In the genomic region with DNA sequence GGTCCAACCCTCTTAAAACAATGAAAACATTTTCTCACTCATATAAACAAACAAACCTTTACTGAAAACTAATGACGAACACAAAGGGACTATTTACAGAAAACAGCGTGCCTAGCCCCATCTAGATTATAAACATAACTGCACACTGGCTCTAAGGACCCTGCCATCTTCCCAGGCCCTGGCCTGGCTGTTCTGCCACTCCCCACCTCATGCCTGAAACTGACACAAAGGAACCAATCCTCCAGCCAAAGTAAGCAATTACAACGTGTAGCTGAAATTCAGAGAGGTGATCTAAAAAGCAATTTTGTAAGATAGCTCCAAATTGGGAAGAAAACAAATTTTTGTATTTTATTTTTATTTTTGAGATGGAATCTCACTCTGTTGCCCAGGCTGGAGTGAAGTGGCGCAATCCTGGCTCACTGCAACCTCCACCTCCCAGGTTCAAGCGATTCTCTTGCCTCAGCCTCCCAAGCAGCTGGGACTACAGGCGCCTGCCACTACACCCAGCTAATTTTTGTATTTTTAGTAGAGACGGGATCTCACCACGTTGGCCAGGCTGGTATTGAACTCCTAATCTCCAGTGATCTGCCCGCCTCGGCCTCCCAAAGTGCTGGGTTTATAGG, we compare ENCODE assay signal across 14 cellular contexts. TPM values are rescaled to one million over a fixed set of nuclear protein-coding genes. Genes with fewer than 3 reads are reported as not detected.
A peak's percentile ranks its signal among the peaks of the same experiment; 100 is the strongest.
DNase-seq lines count a peak whose midpoint lies in the region; ATAC-seq, FAIRE-seq and TF ChIP-seq lines count a peak whose summit lies in the region.
"Had no signal": no experiment of that assay in that cellular context is flagged by ENCODE, and none has a peak within 500 bp of the region (broad histone marks: within the 10 kb centered on the region; RNA-seq: fewer than 3 reads in every experiment).

No MANE protein-coding gene starts in this region.

- in situ Hi-C loops in K562 (cut with MboI), result no loop called here

- no peaks in the 10 kb centered on the region for H3K36me3 ChIP-seq in right atrium auricular region
- peaks cover 14% of the 10 kb centered on the region; the same call in 2 of the 3 replicates for H3K36me3 ChIP-seq in K562 (ENCODE audit: control insufficient read depth, insufficient read depth, low read length)
- no peaks in the 10 kb centered on the region for H3K36me3 ChIP-seq in urinary bladder (ENCODE audit: insufficient read depth)

- TF ChIP-seq RAD21 in K562 (CRISPR knock-in tag; conservative IDR thresholded peaks at IDR 0.05 in 1 of 2, IDR thresholded peaks at IDR 0.05 in 1 of 2), result no peak

- WGBS in K562 (ENCODE audit: insufficient coverage, low coverage, missing lambda C conversion rate), result 71% methylated on average over 10 of the region's 10 CpGs
- WGBS in urinary bladder, result 74% methylated on average over 10 of the region's 10 CpGs

- CTCF ChIA-PET in K562 (lab: Yijun Ruan, JAX; ENCODE audit: low intra/inter-chr PET ratio), result no interaction called here

- H2AFZ ChIP-seq in K562 (ENCODE audit: low read depth, low read length), result no peak overlapping the region

- H3K4me1 ChIP-seq in right atrium auricular region (peaks cover 0 to 85% of the 10 kb centered on the region in 2 donors), K562 (replicated peaks in 1 of 2; ENCODE audit: control insufficient read depth in 2 of 2, insufficient read depth in 2 of 2, low read length in 2 of 2) (peaks cover 4 to 17% of the 10 kb centered on the region in 2 experiments; a peak in 4 of 5 replicates), urinary bladder (ENCODE audit: insufficient read depth) (no peaks in the 10 kb centered on the region)

- TF ChIP-seq EP300 in K562 (IDR thresholded peaks at IDR 0.05; ENCODE audit: low read length), result no peak

- H4K20me1 ChIP-seq in K562 (replicated peaks; ENCODE audit: control insufficient read depth, insufficient read depth, low read length), result peaks cover 35% of the 10 kb centered on the region

- no peak for TF ChIP-seq CTCF in right atrium auricular region (IDR thresholded peaks at IDR 0.05)
- no peak for TF ChIP-seq CTCF in K562 (IDR thresholded peaks at IDR 0.05 in 2 of 3, conservative IDR thresholded peaks at IDR 0.05 in 1 of 3; ENCODE audit: insufficient read depth in 2 of 3, low read depth in 1 of 3, low read length in 3 of 3)
- TF ChIP-seq CTCF in natural killer cell (IDR thresholded peaks at IDR 0.05), result no peak

- peak overlapping the region; percentile 77 to 87 for H3K27ac Mint-ChIP-seq in natural killer cell

- POLR2A ChIA-PET in K562 (lab: Yijun Ruan, JAX), result interaction anchor here (0.6 to 1.1 kb wide), 3 partner anchors 10 to 207 kb away, joined by 3 read pairs; no protein-coding TSS in a partner anchor

- intact Hi-C loops in cardiac septum (cut with DNase I), result no loop called here
- intact Hi-C loops in K562 (cut with micrococcal nuclease), result no loop called here
- intact Hi-C loops in natural killer cell (cut with micrococcal nuclease), result no loop called here

- H3K4me3 Mint-ChIP-seq in natural killer cell, result no peak overlapping the region

- BruUV-seq in K562 (replicated peaks; lab: Mats Ljungman, UMichigan), result no TSS peak

- no peak overlapping the region for H3K4me2 ChIP-seq in K562 (ENCODE audit: insufficient read depth, low read length)

- H3K9me3 ChIP-seq in right atrium auricular region (no peaks in the 10 kb centered on the region), K562 (replicated peaks; ENCODE audit: control insufficient read depth, insufficient read depth, low read depth, low read length) (no peaks in the 10 kb centered on the region)
- H3K9me3 ChIP-seq: psoas muscle had no signal

- H3K27me3 Mint-ChIP-seq in natural killer cell (ENCODE audit: low read depth in 2 of 2), result no peaks in the 10 kb centered on the region

- TF ChIP-seq POLR2A in K562 (conservative IDR thresholded peaks at IDR 0.05), result no peak

- ATAC-seq in K562 (no peak), natural killer cell (no peak), GM18519 (IDR thresholded peaks at IDR 0.05; ENCODE audit: low FRiP score, unreplicated experiment) (no peak)
- ATAC-seq: psoas muscle had no signal

- no peak overlapping the region for H3K9ac ChIP-seq in K562 (ENCODE audit: insufficient read depth in 1 of 2, low read depth in 2 of 2, low read length in 2 of 2)

- H3K27me3 ChIP-seq in right atrium auricular region, result no peaks in the 10 kb centered on the region
- H3K27me3 ChIP-seq in K562 (ENCODE audit: control insufficient read depth in 2 of 2, insufficient read depth in 2 of 2, low read length in 2 of 2), result no peaks in the 10 kb centered on the region

- peaks cover 77 to 88% of the 10 kb centered on the region in 2 donors for H3K4me1 Mint-ChIP-seq in natural killer cell

- peaks cover 76% of the 10 kb centered on the region for H3K79me2 ChIP-seq in K562 (ENCODE audit: control insufficient read depth, insufficient read depth, low read length)

- no peaks in the 10 kb centered on the region for H3K36me3 Mint-ChIP-seq in natural killer cell

- no peaks in the 10 kb centered on the region for H3K9me3 Mint-ChIP-seq in natural killer cell

- DNase-seq in right atrium auricular region (ENCODE audit: low spot score) (no peak), cardiac septum (ENCODE audit: low spot score) (no peak), K562 (ENCODE audit: extremely low read depth in 1 of 4, low spot score in 3 of 4) (no peak), natural killer cell (no peak), AG08396 (ENCODE audit: low spot score) (no peak), A172 (ENCODE audit: low spot score) (no peak)
- DNase-seq: foreskin melanocyte, NCI-H1930, psoas muscle had no signal

- H3K27ac ChIP-seq in right atrium auricular region, result peak overlapping the region; percentile 18 to 59
- H3K27ac ChIP-seq in K562 (ENCODE audit: extremely low read depth, low read depth, low read length), result no peak overlapping the region
- H3K27ac ChIP-seq in urinary bladder (ENCODE audit: low read depth), result peak overlapping the region; percentile 48

- no peak for FAIRE-seq in K562 (lab: Jason Lieb, UNC)
- FAIRE-seq: colon, D721Med, TTC549 had no signal

- peaks cover 9% of the 10 kb centered on the region for H3K9me1 ChIP-seq in K562 (ENCODE audit: control insufficient read depth, insufficient read depth, low read length)

- H3K4me3 ChIP-seq in right atrium auricular region (no peak overlapping the region), K562 (no peak overlapping the region), urinary bladder (ENCODE audit: low read depth, low read length) (no peak overlapping the region)
- H3K4me3 ChIP-seq: psoas muscle had no signal

TF ChIP-seq in K562, 482 proteins besides CTCF, POLR2A, EP300 and RAD21:
- no peak for TF ChIP-seq ZNF668 (CRISPR knock-in tag; IDR thresholded peaks at IDR 0.05)
- 0 out of 2 replicates have a peak, but pooled peaks have one; percentile 38 for TF ChIP-seq CEBPB (tag; IDR thresholded peaks at IDR 0.05)

RNA-seq across cellular contexts. Expression of a gene that starts 40.8 kb away (rescaled TPM):
- total RNA-seq in right atrium auricular region (100 to 1,000 TPM in 1 of 2 donors, 10 to 100 TPM in 1; 87.8 to 122 TPM), cardiac septum (213 TPM), K562 (2014; rRNA removed) (57.6 and 83.6 TPM in 2 replicates), K562 (2014; rRNA removed; fragmentation: Illumina TruSeq; extraction: Trizol) (131 and 133 TPM in 2 replicates), K562 (2015; rRNA removed; fragmentation: Illumina TruSeq; extraction: Trizol) (147 and 148 TPM in 2 replicates), K562 (2021) (237 and 241 TPM in 2 replicates), natural killer cell (100 to 1,000 TPM; 369 to 393 (median 375) TPM), urinary bladder (77.1 TPM)
- total RNA-seq in K562 (2011; cell fraction: chromatin; rRNA removed; ENCODE audit: low replicate concordance), result 58.6 and 64.0 TPM in 2 replicates
- 43.2 and 43.8 TPM in 2 replicates for total RNA-seq in K562 (2011; cell fraction: nucleolus; rRNA removed)
- total RNA-seq in K562 (2011; cell fraction: nucleoplasm; rRNA removed), result 40.0 and 41.2 TPM in 2 replicates
- polyA plus RNA-seq in K562 (2011; rRNA removed) (119 and 122 TPM in 2 replicates), K562 (2014; fragmentation: Illumina TruSeq; extraction: Trizol) (259 and 297 TPM in 2 replicates), K562 (2014; fragmentation: Nextera tagmentation; extraction: Ambion mirVana) (100 to 1,000 TPM in 1 of 2 experiments, 10 to 100 TPM in 1; 70.0 to 115 TPM), K562 (2014; rRNA removed) (125 and 134 TPM in 2 replicates), urinary bladder (372 TPM)
- 110 and 143 TPM in 2 replicates for polyA plus RNA-seq in K562 (2011; cell fraction: cytosol; rRNA removed)
- polyA plus RNA-seq in K562 (2011; cell fraction: nucleus; rRNA removed), result 38.1 and 62.3 TPM in 2 replicates
- 277 and 310 TPM in 2 replicates for polyA plus RNA-seq in K562 (2012)
- 103 TPM in 2 replicates for polyA minus RNA-seq in K562 (2011; rRNA and poly(A)+ RNA removed)
- 60.0 and 82.1 TPM in 2 replicates for polyA minus RNA-seq in K562 (2011; cell fraction: cytosol; rRNA and poly(A)+ RNA removed)
- 10.9 and 20.8 TPM in 2 replicates for polyA minus RNA-seq in K562 (2011; cell fraction: nucleus; rRNA and poly(A)+ RNA removed)
- 40.0 and 68.8 TPM in 2 replicates for total RNA-seq in A172 (2014; rRNA removed; shearing (Covaris generic))
